Comparison of ENCODE assay signal across 11 cellular contexts in genomic region chr18:58416704-58417683, GRCh38.
DNase-seq lines count a peak whose midpoint lies in the region; ATAC-seq, FAIRE-seq and TF ChIP-seq lines count a peak whose summit lies in the region.
"Had no signal": no experiment of that assay in that cellular context is flagged by ENCODE, and none has a peak within 500 bp of the region (broad histone marks: within the 10 kb centered on the region; RNA-seq: fewer than 3 reads in every experiment).

No MANE protein-coding gene starts in this region.

- ATAC-seq in pancreas (peak; percentile 44 to 65 (median 52)), HG02870 (IDR thresholded peaks at IDR 0.05; ENCODE audit: unreplicated experiment) (no peak)
- ATAC-seq in activated CD8-positive, alpha-beta T cell treated with anti-CD3 and anti-CD28 coated beads for 36 hours = no peak
- ATAC-seq: stimulated activated effector memory CD8-positive, alpha-beta T cell treated with anti-CD3 and anti-CD28 coated beads, Interleukin-12 subunit alpha, Interleukin-12 subunit beta, amount 100 ng/mL, for 72 hours had no signal

- H3K4me1 ChIP-seq in pancreas = peaks cover 0 to 6% (median 0%) of the 10 kb centered on the region in 3 donors

- H3K9me3 Mint-ChIP-seq in activated CD8-positive, alpha-beta T cell treated with anti-CD3 and anti-CD28 coated beads for 36 hours = no peaks in the 10 kb centered on the region
- H3K9me3 Mint-ChIP-seq: stimulated activated effector memory CD8-positive, alpha-beta T cell treated with anti-CD3 and anti-CD28 coated beads, Interleukin-12 subunit alpha, Interleukin-12 subunit beta, amount 100 ng/mL, for 72 hours had no signal

- no peaks in the 10 kb centered on the region for H3K27me3 Mint-ChIP-seq in activated CD8-positive, alpha-beta T cell treated with anti-CD3 and anti-CD28 coated beads for 36 hours

- no peak overlapping the region for H3K27ac Mint-ChIP-seq in activated CD8-positive, alpha-beta T cell treated with anti-CD3 and anti-CD28 coated beads for 36 hours
- H3K27ac Mint-ChIP-seq: CD4-positive, alpha-beta memory T cell; stimulated activated effector memory CD8-positive, alpha-beta T cell treated with anti-CD3 and anti-CD28 coated beads, Interleukin-12 subunit alpha, Interleukin-12 subunit beta, amount 100 ng/mL, for 72 hours had no signal

- peak; percentile 39 for DNase-seq in GM03348 (ENCODE audit: low spot score)
- peak; percentile 60 for DNase-seq in amniotic epithelial cell (ENCODE audit: low read depth)
- DNase-seq in fibroblast of mammary gland (ENCODE audit: low read depth) = peak; percentile 78
- DNase-seq in pancreas = peak in 2 of 6 donors; percentile 31 to 40
- no peak for DNase-seq in stimulated activated CD8-positive, alpha-beta memory T cell treated with anti-CD3 and anti-CD28 coated beads, Interleukin-4, amount 100 ng/mL, for 48 hours
- no peak for DNase-seq in GM19240 (ENCODE audit: insufficient read length, low spot score)
- DNase-seq in activated CD8-positive, alpha-beta T cell treated with anti-CD3 and anti-CD28 coated beads for 36 hours = no peak
- DNase-seq: CD4-positive, alpha-beta memory T cell; occipital lobe had no signal

- H3K4me3 ChIP-seq in fibroblast of mammary gland (ENCODE audit: control insufficient read depth, low read depth, low read length) (no peak overlapping the region), pancreas (no peak overlapping the region)

- H3K27ac ChIP-seq in pancreas = peak overlapping the region; percentile 64 to 82 (median 78)

- H3K4me1 Mint-ChIP-seq in activated CD8-positive, alpha-beta T cell treated with anti-CD3 and anti-CD28 coated beads for 36 hours (ENCODE audit: low read depth) = no peaks in the 10 kb centered on the region
- H3K4me1 Mint-ChIP-seq: CD4-positive, alpha-beta memory T cell; stimulated activated effector memory CD8-positive, alpha-beta T cell treated with anti-CD3 and anti-CD28 coated beads, Interleukin-12 subunit alpha, Interleukin-12 subunit beta, amount 100 ng/mL, for 72 hours had no signal

- H3K4me3 Mint-ChIP-seq in activated CD8-positive, alpha-beta T cell treated with anti-CD3 and anti-CD28 coated beads for 36 hours = no peak overlapping the region
- H3K4me3 Mint-ChIP-seq: CD4-positive, alpha-beta memory T cell; stimulated activated effector memory CD8-positive, alpha-beta T cell treated with anti-CD3 and anti-CD28 coated beads, Interleukin-12 subunit alpha, Interleukin-12 subunit beta, amount 100 ng/mL, for 72 hours had no signal

- no peak for FAIRE-seq in pancreas (lab: Jason Lieb, UNC)

- no peaks in the 10 kb centered on the region for H3K36me3 Mint-ChIP-seq in activated CD8-positive, alpha-beta T cell treated with anti-CD3 and anti-CD28 coated beads for 36 hours (ENCODE audit: low read depth)
- H3K36me3 Mint-ChIP-seq: CD4-positive, alpha-beta memory T cell; stimulated activated effector memory CD8-positive, alpha-beta T cell treated with anti-CD3 and anti-CD28 coated beads, Interleukin-12 subunit alpha, Interleukin-12 subunit beta, amount 100 ng/mL, for 72 hours had no signal

- TF ChIP-seq CTCF in fibroblast of mammary gland (conservative IDR thresholded peaks at IDR 0.05; ENCODE audit: control insufficient read depth, insufficient read depth, low read depth, low read length) (no peak), pancreas (IDR thresholded peaks at IDR 0.05) (no peak)
- TF ChIP-seq CTCF in activated CD8-positive, alpha-beta T cell treated with anti-CD3 and anti-CD28 coated beads for 36 hours (IDR thresholded peaks at IDR 0.05) = no peak

- CTCF ChIA-PET in activated CD8-positive, alpha-beta T cell treated with anti-CD3 and anti-CD28 coated beads for 36 hours (lab: Charles Lee) = interaction anchor here (1.0 kb wide), 1 partner anchor 16 kb away, joined by 4 read pairs; no protein-coding TSS in a partner anchor

- H3K36me3 ChIP-seq in pancreas = no peaks in the 10 kb centered on the region

- intact Hi-C loops in pancreas (cut with DNase I) = loop anchor here in 1 of 3 donors (10.0 kb wide), 1 partner anchor 78 kb away; no protein-coding TSS in a partner anchor
- intact Hi-C loops in activated CD8-positive, alpha-beta T cell treated with anti-CD3 and anti-CD28 coated beads for 36 hours (cut with micrococcal nuclease) = no loop called here

- 77 to 79% methylated on average over 16 of the region's 16 CpGs for WGBS in pancreas, 2 donors

- H3K9me3 ChIP-seq in pancreas = no peaks in the 10 kb centered on the region

- POLR2A ChIA-PET in activated CD8-positive, alpha-beta T cell treated with anti-CD3 and anti-CD28 coated beads for 36 hours (lab: Charles Lee) = no interaction called here

- no peaks in the 10 kb centered on the region for H3K27me3 ChIP-seq in pancreas

Comparison
In these comparisons a context has a peak if more than half of its experiments do, and no peak if none do; other contexts are left out.
1. DNase-seq: peak in GM03348 (single experiment), amniotic epithelial cell (single experiment) and fibroblast of mammary gland (single experiment); none in stimulated activated CD8-positive, alpha-beta memory T cell treated with anti-CD3 and anti-CD28 coated beads, Interleukin-4, amount 100 ng/mL, for 48 hours (single experiment), GM19240 (single experiment) and activated CD8-positive, alpha-beta T cell treated with anti-CD3 and anti-CD28 coated beads for 36 hours (single experiment).
2. ATAC-seq: peak in pancreas (4 of 4); none in HG02870 (single experiment) and activated CD8-positive, alpha-beta T cell treated with anti-CD3 and anti-CD28 coated beads for 36 hours (single experiment).